In the genomic region with DNA sequence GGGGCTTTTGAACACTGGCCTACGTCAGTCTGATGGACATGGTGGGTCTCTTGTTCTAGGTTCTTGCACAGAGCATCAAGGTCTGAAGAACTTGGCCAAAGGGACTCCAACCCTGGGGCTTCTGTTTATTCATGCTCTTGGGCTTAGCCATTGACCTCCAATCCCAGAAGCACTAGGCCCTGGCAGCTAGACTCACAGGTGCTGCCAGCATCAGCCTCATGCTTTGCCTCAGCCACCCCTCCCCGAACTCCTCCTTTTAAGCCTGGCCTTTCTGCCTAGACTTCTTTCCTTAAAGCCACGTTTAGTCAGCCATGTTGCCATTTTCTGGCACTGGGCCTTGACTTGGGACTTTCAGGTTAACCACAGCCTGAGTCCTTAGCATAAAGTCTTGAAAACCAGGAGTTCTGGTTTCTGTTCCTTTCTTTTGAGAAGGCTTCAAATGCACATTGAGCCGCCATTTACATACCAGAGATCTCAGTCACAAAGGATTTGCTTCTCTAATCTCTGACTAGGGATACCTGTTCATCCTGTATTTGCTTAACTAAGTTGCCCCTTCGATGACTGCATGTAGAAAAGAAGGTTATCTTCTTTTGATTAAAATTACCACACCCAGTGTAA, we compare ENCODE assay signal across 1 cellular context.
TF ChIP-seq lines count a peak whose summit lies in the region.

No MANE protein-coding gene starts in this region.

TF ChIP-seq in HCT116, 20 proteins besides CTCF, POLR2A, EP300 and RAD21:
- TF ChIP-seq SIN3A (IDR thresholded peaks at IDR 0.05; ENCODE audit: low read depth) (no peak), SRF (IDR thresholded peaks at IDR 0.05; ENCODE audit: low read depth) (peak; percentile 42; the same call in 1 of the 2 replicates), ZBTB33 (IDR thresholded peaks at IDR 0.05; ENCODE audit: extremely low read depth, insufficient replicate concordance, low read length) (no peak), ELF1 (IDR thresholded peaks at IDR 0.05; ENCODE audit: borderline replicate concordance, low read depth) (no peak), CBX3 (IDR thresholded peaks at IDR 0.05; ENCODE audit: low read depth) (peak; percentile 63; the same call in 1 of the 2 replicates), EGR1 (IDR thresholded peaks at IDR 0.05; ENCODE audit: low read depth) (no peak), MAX (IDR thresholded peaks at IDR 0.05) (peak; percentile 41; the same call in 1 of the 2 replicates), ATF3 (IDR thresholded peaks at IDR 0.05) (no peak), CEBPB (IDR thresholded peaks at IDR 0.05; ENCODE audit: low read depth) (0 out of 2 replicates have a peak, but pooled peaks have one; percentile 42), SP1 (IDR thresholded peaks at IDR 0.05; ENCODE audit: low read depth) (peak; percentile 79), YY1 (IDR thresholded peaks at IDR 0.05; ENCODE audit: extremely low read depth, insufficient replicate concordance, low read depth, low read length) (peak; percentile 67), JUND (IDR thresholded peaks at IDR 0.05) (peak; percentile 69), POLR2AphosphoS5 (IDR thresholded peaks at IDR 0.05; ENCODE audit: low read depth, low read length) (0 out of 2 replicates have a peak, but pooled peaks have one; percentile 23), REST (IDR thresholded peaks at IDR 0.05; ENCODE audit: low read depth) (no peak), ZNF274 (IDR thresholded peaks at IDR 0.05; ENCODE audit: low read depth, low read length) (no peak), EZH2phosphoT487 (IDR thresholded peaks at IDR 0.05; ENCODE audit: borderline replicate concordance) (no peak), ZFX (IDR thresholded peaks at IDR 0.05) (no peak), FOSL1 (IDR thresholded peaks at IDR 0.05; ENCODE audit: low read depth) (peak; percentile 65; the same call in 1 of the 2 replicates), EZH2 (IDR thresholded peaks at IDR 0.05) (no peak)
